ENCODE assay signal across 14 cellular contexts in the genomic region with DNA sequence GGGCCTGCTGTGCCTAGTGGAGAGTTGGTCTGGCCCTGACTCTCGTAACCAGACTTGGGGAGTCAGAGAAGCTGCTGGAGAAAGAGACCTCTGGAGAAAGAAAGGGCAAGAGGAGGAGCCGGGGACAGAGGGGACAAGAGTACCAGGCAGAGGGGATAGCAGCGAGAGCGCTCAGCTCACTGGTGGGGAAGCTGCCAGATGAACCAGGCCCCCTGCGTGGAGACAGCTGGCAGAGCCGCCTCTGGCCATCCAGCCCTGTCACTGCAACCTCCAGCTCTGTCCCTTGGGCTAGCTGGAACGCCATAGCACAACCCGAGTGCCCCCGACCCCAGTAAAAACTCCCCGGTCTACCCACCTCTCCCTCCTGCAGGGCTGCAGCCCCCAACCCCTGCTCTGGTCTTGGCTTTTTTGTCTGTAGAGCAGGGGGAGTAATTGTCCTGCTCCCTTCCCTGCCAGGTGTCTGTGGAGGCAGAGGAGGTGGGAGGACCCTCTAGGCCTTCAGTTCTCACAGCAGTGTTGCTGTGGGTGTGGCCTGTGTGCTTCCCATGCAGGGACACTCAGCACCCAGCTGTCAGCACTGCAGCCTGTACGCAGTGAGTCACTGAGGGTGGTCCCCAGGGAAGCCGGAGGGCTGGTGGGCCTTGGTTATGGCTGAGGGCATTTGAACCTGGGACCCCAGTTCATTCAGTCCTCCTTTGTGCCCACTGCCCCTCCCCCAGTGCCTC. TPM values are rescaled to one million over a fixed set of nuclear protein-coding genes. Genes with fewer than 3 reads are reported as not detected.
DNase-seq lines count a peak whose midpoint lies in the region; ATAC-seq and TF ChIP-seq lines count a peak whose summit lies in the region.
"Had no signal": no experiment of that assay in that cellular context is flagged by ENCODE, and none has a peak within 500 bp of the region (broad histone marks: within the 10 kb centered on the region; RNA-seq: fewer than 3 reads in every experiment).

No MANE protein-coding gene starts in this region.

- H3K9me2 ChIP-seq in OCI-LY7 (ENCODE audit: insufficient read depth, low read length) = no peaks in the 10 kb centered on the region

- intact Hi-C loops in OCI-LY7 (cut with micrococcal nuclease; ENCODE audit: unreplicated experiment) = no loop called here
- intact Hi-C loops in left ventricle myocardium superior (cut with micrococcal nuclease) = no loop called here

- peak overlapping the region in 6 of 11 experiments; percentile 25 to 61 (median 47); a peak in 10 of 22 replicates for H3K27ac ChIP-seq in BLaER1 treated with 17β-estradiol and CSF1 and Interleukin-3, amounts not matched to agents 10 nM and 100 nM
- H3K27ac ChIP-seq in HEK293 (ENCODE audit: extremely low read depth, low read depth, low read length) = no peak overlapping the region
- no peak overlapping the region for H3K27ac ChIP-seq in OCI-LY7 (ENCODE audit: low read depth, low read length, poor library complexity, severe bottlenecking)

- no peaks in the 10 kb centered on the region for H3K27me3 ChIP-seq in BLaER1 treated with 17β-estradiol and CSF1 and Interleukin-3, amounts not matched to agents 10 nM and 100 nM

- H3K27ac Mint-ChIP-seq in glutamatergic neuron (ENCODE audit: unreplicated experiment) = peak overlapping the region; percentile 85
- H3K27ac Mint-ChIP-seq: dendritic cell treated with granulocyte-macrophage colony-stimulating factor and Interleukin-4, amounts not matched to agents 40 ng/mL and 50 ng/mL, for 4 days; type B pancreatic cell had no signal

- H4K20me1 ChIP-seq in BLaER1 treated with 17β-estradiol and CSF1 and Interleukin-3, amounts not matched to agents 10 nM and 100 nM = peaks cover 0 to 40% (median 20%) of the 10 kb centered on the region in 11 experiments; a peak in 16 of 22 replicates
- no peaks in the 10 kb centered on the region for H4K20me1 ChIP-seq in OCI-LY7 (ENCODE audit: insufficient read depth, low read length)

- H3K4me3 ChIP-seq in BLaER1 treated with 17β-estradiol and CSF1 and Interleukin-3, amounts not matched to agents 10 nM and 100 nM = peak overlapping the region in 2 of 10 experiments; percentile 2 to 44; a peak in 3 of 20 replicates
- H3K4me3 ChIP-seq in HEK293 (ENCODE audit: low read depth, low read length) (no peak overlapping the region), OCI-LY7 (ENCODE audit: low read depth, low read length, poor library complexity, severe bottlenecking) (no peak overlapping the region)

- DNase-seq in OCI-LY7 (ENCODE audit: low spot score) = peak; percentile 21
- DNase-seq in glutamatergic neuron = peak; percentile 83
- DNase-seq in SW480 (ENCODE audit: low spot score) = no peak
- DNase-seq in left ventricle myocardium superior = no peak
- DNase-seq: activated effector memory CD4-positive, alpha-beta T cell treated with Interleukin-2 at 50 U/mL for 16 hours; NCI-H774; stimulated activated CD4-positive, alpha-beta T cell treated with anti-CD3 and anti-CD28 coated beads, Interleukin-4, amount 100 ng/mL, for 24 hours; T-helper 9 cell had no signal

- CTCF ChIA-PET in HEK293 (lab: Yijun Ruan, JAX) = interaction anchor here (0.6 to 5.1 kb wide), 2 partner anchors 8 to 243 kb away, joined by 3 to 48 read pairs; no protein-coding TSS in a partner anchor
- CTCF ChIA-PET in OCI-LY7 (lab: Charles Lee; ENCODE audit: unreplicated experiment) = no interaction called here

- H3K9me3 ChIP-seq in BLaER1 treated with 17β-estradiol and CSF1 and Interleukin-3, amounts not matched to agents 10 nM and 100 nM (replicated peaks in 1 of 11) = no peaks in the 10 kb centered on the region
- no peaks in the 10 kb centered on the region for H3K9me3 ChIP-seq in HEK293 (ENCODE audit: control insufficient read depth, insufficient read depth, low read depth, low read length)
- no peaks in the 10 kb centered on the region for H3K9me3 ChIP-seq in OCI-LY7 (ENCODE audit: low read length)

- H3K4me3 Mint-ChIP-seq in glutamatergic neuron (ENCODE audit: unreplicated experiment) = peak overlapping the region; percentile 72
- H3K4me3 Mint-ChIP-seq: dendritic cell treated with granulocyte-macrophage colony-stimulating factor and Interleukin-4, amounts not matched to agents 40 ng/mL and 50 ng/mL, for 4 days; type B pancreatic cell had no signal

- POLR2A ChIA-PET in HEK293 (lab: Yijun Ruan, JAX) = interaction anchor here (1.1 to 1.4 kb wide), 2 partner anchors 9 to 13 kb away, joined by 4 read pairs; no protein-coding TSS in a partner anchor
- POLR2A ChIA-PET in OCI-LY7 (lab: Charles Lee) = interaction anchor here (0.5 kb wide), 1 partner anchor 142 kb away, joined by 3 read pairs; no protein-coding TSS in a partner anchor

- H3K27me3 Mint-ChIP-seq in glutamatergic neuron (ENCODE audit: unreplicated experiment) = peaks cover 12% of the 10 kb centered on the region
- H3K27me3 Mint-ChIP-seq: type B pancreatic cell had no signal

- H3K4me1 Mint-ChIP-seq in glutamatergic neuron (ENCODE audit: low read depth, unreplicated experiment) = peaks cover 34% of the 10 kb centered on the region

- peak overlapping the region in 8 of 11 experiments; percentile 33 to 97 (median 50); a peak in 13 of 22 replicates for H3K9ac ChIP-seq in BLaER1 treated with 17β-estradiol and CSF1 and Interleukin-3, amounts not matched to agents 10 nM and 100 nM

- TF ChIP-seq CTCF in HEK293 (tag by site-specific recombination; IDR thresholded peaks at IDR 0.05) = no peak
- TF ChIP-seq CTCF in OCI-LY7 (conservative IDR thresholded peaks at IDR 0.05; ENCODE audit: low read length) = no peak
- no peak for TF ChIP-seq CTCF in glutamatergic neuron (IDR thresholded peaks at IDR 0.05; ENCODE audit: partially characterized antibody, unreplicated experiment)

- H3K79me2 ChIP-seq in OCI-LY7 (ENCODE audit: insufficient read depth, low read depth, low read length) = no peaks in the 10 kb centered on the region

- no TSS peak for BruUV-seq in OCI-LY7 (replicated peaks; lab: Mats Ljungman, UMichigan)

- H3K4me2 ChIP-seq in BLaER1 treated with 17β-estradiol and CSF1 and Interleukin-3, amounts not matched to agents 10 nM and 100 nM = peak overlapping the region; percentile 73 to 100 (median 98)
- H3K4me2 ChIP-seq in OCI-LY7 (ENCODE audit: low read length) = no peak overlapping the region

- no peak for ATAC-seq in HG03457 (IDR thresholded peaks at IDR 0.05; ENCODE audit: unreplicated experiment)
- no peak for ATAC-seq in GM19397 (IDR thresholded peaks at IDR 0.05; ENCODE audit: unreplicated experiment)
- ATAC-seq in left ventricle myocardium superior = no peak

- H3K4me1 ChIP-seq in BLaER1 treated with 17β-estradiol and CSF1 and Interleukin-3, amounts not matched to agents 10 nM and 100 nM = peaks cover 57 to 81% (median 74%) of the 10 kb centered on the region in 10 experiments
- H3K4me1 ChIP-seq in HEK293 (ENCODE audit: control insufficient read depth, insufficient read depth, low read length) (peaks cover 4% of the 10 kb centered on the region), OCI-LY7 (ENCODE audit: insufficient read depth, low read length, poor library complexity, severe bottlenecking) (peaks cover 22% of the 10 kb centered on the region)

- H3K36me3 ChIP-seq in BLaER1 treated with 17β-estradiol and CSF1 and Interleukin-3, amounts not matched to agents 10 nM and 100 nM = no peaks in the 10 kb centered on the region
- H3K36me3 ChIP-seq in HEK293 (ENCODE audit: control insufficient read depth in 2 of 2, insufficient read depth in 1 of 2, low read length in 2 of 2) = no peaks in the 10 kb centered on the region
- no peaks in the 10 kb centered on the region for H3K36me3 ChIP-seq in OCI-LY7 (ENCODE audit: insufficient read depth, low read length)

- H3K9me3 Mint-ChIP-seq in glutamatergic neuron (ENCODE audit: unreplicated experiment) = peaks cover 6% of the 10 kb centered on the region
- H3K9me3 Mint-ChIP-seq: dendritic cell treated with granulocyte-macrophage colony-stimulating factor and Interleukin-4, amounts not matched to agents 40 ng/mL and 50 ng/mL, for 4 days; type B pancreatic cell had no signal

- no peaks in the 10 kb centered on the region for H3K36me3 Mint-ChIP-seq in glutamatergic neuron (ENCODE audit: unreplicated experiment)
- H3K36me3 Mint-ChIP-seq: type B pancreatic cell had no signal

- H2AFZ ChIP-seq in OCI-LY7 (ENCODE audit: low read length) = no peak overlapping the region

TF ChIP-seq in HEK293, 187 proteins besides CTCF, POLR2A, EP300 and RAD21 (continues in another document):
- TF ChIP-seq ZNF114 (tag by site-specific recombination; IDR thresholded peaks at IDR 0.05) = no peak
- no peak for TF ChIP-seq ZNF501 (tag by site-specific recombination; IDR thresholded peaks at IDR 0.05)
- no peak for TF ChIP-seq ZNF169 (tag by site-specific recombination; IDR thresholded peaks at IDR 0.05)

RNA-seq across cellular contexts. Expression of a gene that starts 4.8 kb away (rescaled TPM):
- total RNA-seq in OCI-LY7 (2014; rRNA removed; shearing (Covaris generic)) = 59.1 and 67.6 TPM in 2 replicates
- total RNA-seq in OCI-LY7 (2022) = 80.2 and 95.7 TPM in 2 replicates
- total RNA-seq in glutamatergic neuron (ENCODE audit: unreplicated experiment) = 174 TPM
- 109 TPM for total RNA-seq in left ventricle myocardium superior

RNA-seq across cellular contexts. Expression of a gene that starts 33.3 kb away (rescaled TPM):
- total RNA-seq in OCI-LY7 (2014; rRNA removed; shearing (Covaris generic)) = 6.8 and 7.1 TPM in 2 replicates
- total RNA-seq in OCI-LY7 (2022) (6.4 and 6.6 TPM in 2 replicates), glutamatergic neuron (ENCODE audit: unreplicated experiment) (19.4 TPM), left ventricle myocardium superior (11.6 TPM)

RNA-seq across cellular contexts. Expression of a gene that starts 54.9 kb away (rescaled TPM):
- 46.1 and 51.1 TPM in 2 replicates for total RNA-seq in OCI-LY7 (2014; rRNA removed; shearing (Covaris generic))
- total RNA-seq in OCI-LY7 (2022) = 95.0 and 97.5 TPM in 2 replicates
- total RNA-seq in glutamatergic neuron (ENCODE audit: unreplicated experiment) = 55.6 TPM
- 36.5 TPM for total RNA-seq in left ventricle myocardium superior

RNA-seq across cellular contexts. Expression of a gene that starts 59.9 kb away (rescaled TPM):
- total RNA-seq in OCI-LY7 (2014; rRNA removed; shearing (Covaris generic)) = 46.6 and 50.4 TPM in 2 replicates
- total RNA-seq in OCI-LY7 (2022) = 54.7 and 56.3 TPM in 2 replicates
- 51.0 TPM for total RNA-seq in glutamatergic neuron (ENCODE audit: unreplicated experiment)
- 17.8 TPM for total RNA-seq in left ventricle myocardium superior

Comparison
In these comparisons a context has a peak if more than half of its experiments do, and no peak if none do; other contexts are left out.
1. H3K27ac ChIP-seq: peak in BLaER1 treated with 17β-estradiol and CSF1 and Interleukin-3, amounts not matched to agents 10 nM and 100 nM (6 of 11); none in HEK293 (single experiment) and OCI-LY7 (single experiment).
2. DNase-seq: peak in OCI-LY7 (single experiment) and glutamatergic neuron (single experiment); none in SW480 (single experiment) and left ventricle myocardium superior (single experiment).